24 cellular contexts compared by ENCODE assay signal in the genomic region with DNA sequence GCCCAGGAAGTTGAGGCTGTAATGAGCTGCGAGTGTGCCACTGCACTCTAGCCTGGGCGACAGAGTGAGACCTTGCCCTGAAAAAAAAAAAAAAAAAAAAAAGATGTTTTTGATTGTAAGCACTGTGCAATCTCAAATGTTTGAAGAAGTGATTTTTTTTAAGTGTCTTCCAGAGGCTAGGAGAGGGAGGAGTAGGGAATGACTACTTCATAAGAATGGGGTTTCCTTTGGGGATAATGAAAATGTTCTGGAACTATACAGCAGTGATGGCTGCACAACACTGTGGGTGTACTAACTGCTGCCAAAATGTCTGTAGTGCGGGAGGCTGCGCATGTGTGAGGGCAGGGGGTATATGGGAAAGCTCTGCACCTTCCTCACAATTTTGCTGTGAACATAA.
"Had no signal": no experiment of that assay in that cellular context is flagged by ENCODE, and none has a peak within 500 bp of the region (broad histone marks: within the 10 kb centered on the region; RNA-seq: fewer than 3 reads in every experiment).

No MANE protein-coding gene starts in this region.

- H3K4me1 ChIP-seq: psoas muscle had no signal

- ATAC-seq: activated CD4-positive, CD25-positive, alpha-beta regulatory T cell treated with anti-CD3 and anti-CD28 coated beads, Interleukin-2, amount 50 U/mL, for 24 hours; activated CD8-positive, alpha-beta T cell treated with anti-CD3 and anti-CD28 coated beads, Interleukin-2, amount 10 ng/mL, durations not matched to agents 7 days and 5 days; natural killer cell; psoas muscle; stimulated activated naive CD8-positive, alpha-beta T cell treated with anti-CD3 and anti-CD28 coated beads, Interleukin-15, Interleukin-2, amounts not matched to agents 100 U/mL and 50 U/mL, for 24 hours had no signal

- H3K27ac ChIP-seq: cardiac muscle cell, left ventricle myocardium inferior, ovary, psoas muscle, right atrium auricular region, tibial artery, VCaP had no signal

- H3K4me3 ChIP-seq: cardiac muscle cell, left ventricle myocardium inferior, ovary, psoas muscle, right atrium auricular region, tibial artery had no signal

- DNase-seq: activated CD4-positive, alpha-beta T cell treated with anti-CD3 and anti-CD28 coated beads, Interleukin-2, amount 10 ng/mL, durations not matched to agents 24 days and 14 days; activated CD8-positive, alpha-beta T cell treated with anti-CD3 and anti-CD28 coated beads, Interleukin-2, amount 10 ng/mL, durations not matched to agents 7 days and 5 days; activated naive CD4-positive, alpha-beta T cell treated with anti-CD3 and anti-CD28 coated beads for 36 hours; activated T-cell treated with anti-CD3 and anti-CD28 coated beads, Interleukin-2, amount 50 U/mL, for 24 hours; effector CD4-positive, alpha-beta T cell; erythroblast; glutamatergic neuron; hypothalamus; left ventricle myocardium inferior; midbrain; natural killer cell; ovary; psoas muscle; stimulated activated CD4-positive, alpha-beta T cell treated with anti-CD3 and anti-CD28 coated beads, Interleukin-12 subunit alpha, Interleukin-12 subunit beta, amount 100 ng/mL, for 4 hours; stimulated activated CD4-positive, alpha-beta T cell treated with anti-CD3 and anti-CD28 coated beads, Interleukin-4, amount 100 ng/mL, for 4 hours; stimulated activated naive CD8-positive, alpha-beta T cell treated with anti-CD3 and anti-CD28 coated beads, Interleukin-15, Interleukin-2, amounts not matched to agents 100 U/mL and 50 U/mL, for 24 hours; substantia nigra had no signal

- H3K27me3 ChIP-seq: cardiac muscle cell, ovary, right atrium auricular region, tibial artery had no signal

- H3K36me3 Mint-ChIP-seq: natural killer cell had no signal

- H3K9me3 Mint-ChIP-seq: activated naive CD4-positive, alpha-beta T cell treated with anti-CD3 and anti-CD28 coated beads for 36 hours; activated T-cell treated with anti-CD3 and anti-CD28 coated beads, Interleukin-2, amount 50 U/mL, for 24 hours; activated T-helper 2 cell treated with anti-CD3 and anti-CD28 coated beads, Interferon-gamma antibody, Interleukin-2, Interleukin-4, amounts not matched to agents 10 μg/mL and 5 μg/mL and 100 μg/mL, durations not matched to agents 14 hours and 24 hours and 36 hours; natural killer cell had no signal

- H3K4me3 Mint-ChIP-seq: activated CD4-positive, alpha-beta T cell treated with anti-CD3 and anti-CD28 coated beads, Interleukin-2, amount 10 ng/mL, durations not matched to agents 24 days and 14 days; activated CD8-positive, alpha-beta T cell treated with anti-CD3 and anti-CD28 coated beads, Interleukin-2, amount 10 ng/mL, durations not matched to agents 7 days and 5 days; activated naive CD4-positive, alpha-beta T cell treated with anti-CD3 and anti-CD28 coated beads for 36 hours; activated T-cell treated with anti-CD3 and anti-CD28 coated beads, Interleukin-2, amount 50 U/mL, for 24 hours; dendritic cell treated with granulocyte-macrophage colony-stimulating factor and Interleukin-4, amounts not matched to agents 40 ng/mL and 50 ng/mL, for 4 days; natural killer cell had no signal

- H3K36me3 ChIP-seq: cardiac muscle cell, left ventricle myocardium inferior, ovary, right atrium auricular region, tibial artery had no signal

- H3K27ac Mint-ChIP-seq: activated CD4-positive, alpha-beta T cell treated with anti-CD3 and anti-CD28 coated beads, Interleukin-2, amount 10 ng/mL, durations not matched to agents 24 days and 14 days; activated CD8-positive, alpha-beta T cell treated with anti-CD3 and anti-CD28 coated beads, Interleukin-2, amount 10 ng/mL, durations not matched to agents 7 days and 5 days; activated naive CD4-positive, alpha-beta T cell treated with anti-CD3 and anti-CD28 coated beads for 36 hours; activated T-cell treated with anti-CD3 and anti-CD28 coated beads, Interleukin-2, amount 50 U/mL, for 24 hours; activated T-helper 2 cell treated with anti-CD3 and anti-CD28 coated beads, Interferon-gamma antibody, Interleukin-2, Interleukin-4, amounts not matched to agents 10 μg/mL and 5 μg/mL and 100 μg/mL, durations not matched to agents 14 hours and 24 hours and 36 hours; dendritic cell treated with granulocyte-macrophage colony-stimulating factor and Interleukin-4, amounts not matched to agents 40 ng/mL and 50 ng/mL, for 4 days; natural killer cell had no signal

- H3K9me3 ChIP-seq: left ventricle myocardium inferior, ovary, psoas muscle, right atrium auricular region, tibial artery had no signal

- H3K4me1 Mint-ChIP-seq: activated CD4-positive, alpha-beta T cell treated with anti-CD3 and anti-CD28 coated beads, Interleukin-2, amount 10 ng/mL, durations not matched to agents 24 days and 14 days; natural killer cell had no signal
